19 cellular contexts compared by ENCODE assay signal in the genomic region with DNA sequence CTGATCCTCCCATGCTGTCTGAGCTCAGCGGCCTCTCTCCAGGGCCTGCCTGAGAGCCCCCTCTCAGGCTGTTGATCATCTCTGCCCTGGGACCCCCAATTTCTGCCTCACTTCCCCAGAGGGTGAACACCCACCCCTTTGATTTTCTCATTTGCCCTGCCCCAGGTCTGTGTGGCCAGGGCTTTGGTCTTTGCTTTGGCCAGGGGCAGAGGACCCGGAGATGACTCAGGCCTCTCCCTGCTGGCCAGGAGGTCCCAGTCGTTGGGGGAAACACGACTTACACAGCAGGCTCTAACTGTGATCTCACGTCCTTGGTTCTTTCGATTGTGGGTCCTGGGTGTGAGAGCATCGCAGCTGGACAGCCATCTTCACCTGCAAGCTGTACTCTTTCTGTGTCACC. TPM values are rescaled to one million over a fixed set of nuclear protein-coding genes. Genes with fewer than 3 reads are reported as not detected.
DNase-seq lines count a peak whose midpoint lies in the region; ATAC-seq and TF ChIP-seq lines count a peak whose summit lies in the region.
"Had no signal": no experiment of that assay in that cellular context is flagged by ENCODE, and none has a peak within 500 bp of the region (broad histone marks: within the 10 kb centered on the region; RNA-seq: fewer than 3 reads in every experiment).

No MANE protein-coding gene starts in this region.

- H3K9me3 Mint-ChIP-seq in activated CD4-positive, alpha-beta T cell treated with anti-CD3 and anti-CD28 coated beads for 36 hours (ENCODE audit: low read depth), result no peaks in the 10 kb centered on the region
- H3K9me3 Mint-ChIP-seq: dendritic cell treated with granulocyte-macrophage colony-stimulating factor and Interleukin-4, amounts not matched to agents 40 ng/mL and 50 ng/mL, for 4 days; T-cell had no signal

- ATAC-seq in activated CD4-positive, alpha-beta T cell treated with anti-CD3 and anti-CD28 coated beads for 36 hours, result no peak
- ATAC-seq in T-helper 17 cell, result no peak
- no peak for ATAC-seq in gastroesophageal sphincter
- ATAC-seq in GM21619 (IDR thresholded peaks at IDR 0.05; ENCODE audit: unreplicated experiment), result no peak
- ATAC-seq: T-cell had no signal

- peaks cover 50% of the 10 kb centered on the region for H3K27me3 ChIP-seq in gastroesophageal sphincter
- H3K27me3 ChIP-seq in spleen (replicated peaks in 1 of 7), result peaks cover 0 to 100% (median 43%) of the 10 kb centered on the region in 7 donors
- peaks cover 10% of the 10 kb centered on the region for H3K27me3 ChIP-seq in adrenal gland

- H3K36me3 Mint-ChIP-seq in activated CD4-positive, alpha-beta T cell treated with anti-CD3 and anti-CD28 coated beads for 36 hours (ENCODE audit: low read depth), result no peaks in the 10 kb centered on the region
- no peaks in the 10 kb centered on the region for H3K36me3 Mint-ChIP-seq in T-helper 17 cell (ENCODE audit: low read depth)
- H3K36me3 Mint-ChIP-seq: T-cell had no signal

- no peak for TF ChIP-seq POLR2A in gastroesophageal sphincter (IDR thresholded peaks at IDR 0.05)
- TF ChIP-seq POLR2A in spleen (IDR thresholded peaks at IDR 0.05), result no peak
- TF ChIP-seq POLR2A in adrenal gland (IDR thresholded peaks at IDR 0.05), result no peak

- H3K27ac Mint-ChIP-seq in activated CD4-positive, alpha-beta T cell treated with anti-CD3 and anti-CD28 coated beads for 36 hours, result no peak overlapping the region
- no peak overlapping the region for H3K27ac Mint-ChIP-seq in T-helper 17 cell
- H3K27ac Mint-ChIP-seq: dendritic cell treated with granulocyte-macrophage colony-stimulating factor and Interleukin-4, amounts not matched to agents 40 ng/mL and 50 ng/mL, for 4 days had no signal

- CTCF ChIA-PET in activated CD4-positive, alpha-beta T cell treated with anti-CD3 and anti-CD28 coated beads for 36 hours (lab: Charles Lee), result interaction anchor here (0.6 kb wide), 1 partner anchor 220 kb away, joined by 3 read pairs; no protein-coding TSS in a partner anchor

- H3K4me1 Mint-ChIP-seq in activated CD4-positive, alpha-beta T cell treated with anti-CD3 and anti-CD28 coated beads for 36 hours, result peaks cover 4% of the 10 kb centered on the region
- H3K4me1 Mint-ChIP-seq in T-helper 17 cell, result peaks cover 9% of the 10 kb centered on the region

- peaks cover 46% of the 10 kb centered on the region for H3K27me3 Mint-ChIP-seq in activated CD4-positive, alpha-beta T cell treated with anti-CD3 and anti-CD28 coated beads for 36 hours
- H3K27me3 Mint-ChIP-seq in T-helper 17 cell, result peaks cover 74% of the 10 kb centered on the region

- H3K4me3 ChIP-seq in gastroesophageal sphincter (no peak overlapping the region), spleen (no peak overlapping the region), adrenal gland (no peak overlapping the region)

- peak overlapping the region; percentile 12 for H3K4me3 Mint-ChIP-seq in activated CD4-positive, alpha-beta T cell treated with anti-CD3 and anti-CD28 coated beads for 36 hours
- H3K4me3 Mint-ChIP-seq in T-helper 17 cell, result peak overlapping the region; percentile 74

- H3K36me3 ChIP-seq in gastroesophageal sphincter (no peaks in the 10 kb centered on the region), spleen (no peaks in the 10 kb centered on the region), adrenal gland (replicated peaks in 1 of 2) (no peaks in the 10 kb centered on the region)
- H3K36me3 ChIP-seq: esophagus muscularis mucosa had no signal

- intact Hi-C loops in activated CD4-positive, alpha-beta T cell treated with anti-CD3 and anti-CD28 coated beads for 36 hours (cut with DNase I, micrococcal nuclease), result no loop called here
- intact Hi-C loops in spleen (cut with DNase I; ENCODE audit: low total_unique reads), result no loop called here
- intact Hi-C loops in adrenal gland (cut with DNase I), result loop anchor here in 1 of 2 donors (10.0 kb wide), 1 partner anchor 148 kb away; no protein-coding TSS in a partner anchor

- H3K9me3 ChIP-seq in T-helper 17 cell (ENCODE audit: control insufficient read depth, low read length, poor library complexity, severe bottlenecking) (no peaks in the 10 kb centered on the region), gastroesophageal sphincter (no peaks in the 10 kb centered on the region), spleen (no peaks in the 10 kb centered on the region), adrenal gland (replicated peaks in 1 of 3) (no peaks in the 10 kb centered on the region)
- H3K9me3 ChIP-seq: esophagus muscularis mucosa had no signal

- H3K4me1 ChIP-seq in gastroesophageal sphincter, result peaks cover 0 to 44% (median 17%) of the 10 kb centered on the region in 3 donors
- peaks cover 8 to 53% (median 33%) of the 10 kb centered on the region in 6 donors for H3K4me1 ChIP-seq in spleen
- peaks cover 0 to 6% of the 10 kb centered on the region in 2 donors for H3K4me1 ChIP-seq in adrenal gland (replicated peaks in 1 of 2)

- DNase-seq in activated CD4-positive, alpha-beta T cell treated with anti-CD3 and anti-CD28 coated beads for 36 hours, result no peak
- DNase-seq in activated CD4-positive, alpha-beta T cell treated with anti-CD3 and anti-CD28 coated beads for 1 hour, result no peak
- DNase-seq in T-helper 17 cell (no peak), spleen (peak; percentile 23), NCI-H1105 treated with DMSO at 0.1 percent for 48 hours (lab: John Stamatoyannopoulos, UW) (no peak), adrenal gland (no peak)
- DNase-seq: 8988T; DMS79 treated with DMSO at 0.1 percent for 48 hours; midbrain; NCI-H146; NCI-H2227 treated with DMSO at 0.1 percent for 48 hours; NK-92 treated with Interleukin-12 subunit alpha and Interleukin-12 subunit beta, amount 100 ng/mL, for 24 hours; T-cell had no signal

- no peak for TF ChIP-seq EP300 in gastroesophageal sphincter (IDR thresholded peaks at IDR 0.05)

- WGBS in gastroesophageal sphincter (ENCODE audit: low coverage in 1 of 2), 2 donors, result 40% methylated on average over 2 of the region's 7 CpGs; no CpG with 5 or more reads in 1 of the 2 donors
- 70 to 84% (median 76%) methylated on average over 7 of the region's 7 CpGs for WGBS in spleen, 5 donors
- WGBS in adrenal gland, 4 donors, result 66 to 87% (median 78%) methylated on average over 4 to 7 of the region's 7 CpGs

- POLR2A ChIA-PET in activated CD4-positive, alpha-beta T cell treated with anti-CD3 and anti-CD28 coated beads for 36 hours (lab: Charles Lee), result no interaction called here

- H3K27ac ChIP-seq in gastroesophageal sphincter (peak overlapping the region in 3 of 4 donors; percentile 76 to 83 (median 77)), spleen (peak overlapping the region in 3 of 8 donors; percentile 77 to 88 (median 81)), adrenal gland (peak overlapping the region in 2 of 5 donors; percentile 57 to 86)
- H3K27ac ChIP-seq: C4-2B, RWPE1 had no signal

- TF ChIP-seq CTCF in gastroesophageal sphincter (IDR thresholded peaks at IDR 0.05) (no peak), spleen (IDR thresholded peaks at IDR 0.05 in 8 of 11, conservative IDR thresholded peaks at IDR 0.05 in 3 of 11) (no peak), adrenal gland (IDR thresholded peaks at IDR 0.05) (no peak)

RNA-seq across cellular contexts. Expression of a gene that starts 1.1 kb away (rescaled TPM):
- total RNA-seq in activated CD4-positive, alpha-beta T cell treated with anti-CD3 and anti-CD28 coated beads for 36 hours, result not detected
- total RNA-seq in T-helper 17 cell, result not detected
- 10 to 100 TPM; 14.8 to 24.8 (median 22.6) TPM for total RNA-seq in gastroesophageal sphincter
- total RNA-seq in spleen, result 100 to 1,000 TPM in 1 of 7 donors, 10 to 100 TPM in 6; 44.0 to 101 (median 64.5) TPM
- polyA plus RNA-seq in spleen, result 10 to 100 TPM in 1 of 3 donors, 1 to 10 TPM in 2; 4.0 to 16.8 (median 4.4) TPM
- total RNA-seq in adrenal gland, result 10 to 100 TPM; 19.2 to 70.3 (median 30.4) TPM
- 10 to 100 TPM in 2 of 3 donors, 1 to 10 TPM in 1; 5.2 to 17.9 (median 10.2) TPM for polyA plus RNA-seq in adrenal gland

Comparison
In these comparisons a context has a peak if more than half of its experiments do, and no peak if none do; other contexts are left out.
1. RNA of a gene that starts 1.1 kb away (total RNA-seq): 44.0 to 101 TPM in spleen, 19.2 to 70.3 TPM in adrenal gland and 14.8 to 24.8 TPM in gastroesophageal sphincter; not detected in activated CD4-positive, alpha-beta T cell treated with anti-CD3 and anti-CD28 coated beads for 36 hours and not detected in T-helper 17 cell; every median in the first group is over 10 times any median in the second.